1 cellular context compared by ENCODE assay signal in genomic region chr10:123897146-123897545, GRCh38.
TF ChIP-seq lines count a peak whose summit lies in the region.

No MANE protein-coding gene starts in this region.

TF ChIP-seq in HepG2, 621 proteins besides CTCF, POLR2A, EP300 and RAD21:
- TF ChIP-seq ATF3 (CRISPR knock-in tag; IDR thresholded peaks at IDR 0.05) (no peak), JUN (CRISPR knock-in tag; IDR thresholded peaks at IDR 0.05) (no peak), SRY (CRISPR knock-in tag; IDR thresholded peaks at IDR 0.05) (no peak)
